Comparison of ENCODE assay signal across 7 cellular contexts in the genomic region with DNA sequence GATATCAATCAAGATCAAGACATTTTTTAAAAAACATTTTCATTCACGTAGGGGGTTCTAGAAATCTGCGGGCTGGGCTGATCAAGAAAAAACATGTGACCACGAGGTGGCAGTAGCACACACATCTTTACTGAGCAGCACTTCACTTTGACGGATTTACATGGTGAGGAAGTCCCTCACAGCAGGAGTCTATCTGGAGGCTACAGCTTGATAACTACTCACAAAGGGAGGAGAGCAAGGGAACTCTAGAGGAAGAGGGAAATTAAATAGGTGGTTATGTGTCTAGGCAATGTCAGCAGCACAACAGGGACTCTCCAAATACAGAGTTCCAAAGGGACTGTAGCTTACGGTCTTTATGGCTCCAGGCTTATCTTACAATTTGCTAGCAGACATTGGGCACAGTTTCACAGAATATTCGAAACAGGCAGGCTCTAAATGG.
DNase-seq lines count a peak whose midpoint lies in the region; ATAC-seq and TF ChIP-seq lines count a peak whose summit lies in the region.

No MANE protein-coding gene starts in this region.

- no peaks in the 10 kb centered on the region for H3K9me3 ChIP-seq in testis

- no peak overlapping the region for H3K4me3 ChIP-seq in testis

- H3K4me3 Mint-ChIP-seq in activated CD4-positive, alpha-beta memory T cell treated with anti-CD3 and anti-CD28 coated beads, Interleukin-2, amount 10 ng/mL, durations not matched to agents 7 days and 5 days: no peak overlapping the region

- peak in 2 of 3 experiments; percentile 35 to 42 for TF ChIP-seq CTCF in testis (IDR thresholded peaks at IDR 0.05)

- H3K27me3 Mint-ChIP-seq in activated CD4-positive, alpha-beta memory T cell treated with anti-CD3 and anti-CD28 coated beads, Interleukin-2, amount 10 ng/mL, durations not matched to agents 7 days and 5 days: no peaks in the 10 kb centered on the region

- H3K27ac ChIP-seq in testis: no peak overlapping the region

- no peaks in the 10 kb centered on the region for H3K4me1 Mint-ChIP-seq in activated CD4-positive, alpha-beta memory T cell treated with anti-CD3 and anti-CD28 coated beads, Interleukin-2, amount 10 ng/mL, durations not matched to agents 7 days and 5 days

- DNase-seq in GF-D8 (lab: John Stamatoyannopoulos, UW): peak; percentile 33
- peak; percentile 63 to 71 for DNase-seq in NCI-H446 (lab: John Stamatoyannopoulos, UW)
- DNase-seq in activated CD4-positive, alpha-beta memory T cell treated with anti-CD3 and anti-CD28 coated beads, Interleukin-2, amount 10 ng/mL, durations not matched to agents 7 days and 5 days: peak; percentile 37
- peak; percentile 86 for DNase-seq in iPS-NIHi11 (ENCODE audit: low spot score)
- DNase-seq in testis: peak; percentile 77

- CTCF ChIA-PET in activated CD4-positive, alpha-beta memory T cell treated with anti-CD3 and anti-CD28 coated beads, Interleukin-2, amount 10 ng/mL, durations not matched to agents 7 days and 5 days (lab: Charles Lee): interaction anchor here (0.8 to 1.3 kb wide), 3 partner anchors 18 to 382 kb away, joined by 3 to 4 read pairs (median 3); no protein-coding TSS in a partner anchor

- POLR2A ChIA-PET in activated CD4-positive, alpha-beta memory T cell treated with anti-CD3 and anti-CD28 coated beads, Interleukin-2, amount 10 ng/mL, durations not matched to agents 7 days and 5 days (lab: Charles Lee): no interaction called here

- H3K27me3 ChIP-seq in testis: no peaks in the 10 kb centered on the region

- intact Hi-C loops in testis (cut with DNase I; ENCODE audit: low total_unique reads): no loop called here

- no peaks in the 10 kb centered on the region for H3K4me1 ChIP-seq in testis

- no peaks in the 10 kb centered on the region for H3K9me3 Mint-ChIP-seq in activated CD4-positive, alpha-beta memory T cell treated with anti-CD3 and anti-CD28 coated beads, Interleukin-2, amount 10 ng/mL, durations not matched to agents 7 days and 5 days

- TF ChIP-seq POLR2A in testis (IDR thresholded peaks at IDR 0.05): no peak

- no peaks in the 10 kb centered on the region for H3K36me3 Mint-ChIP-seq in activated CD4-positive, alpha-beta memory T cell treated with anti-CD3 and anti-CD28 coated beads, Interleukin-2, amount 10 ng/mL, durations not matched to agents 7 days and 5 days (ENCODE audit: low read depth)

- no peaks in the 10 kb centered on the region for H3K36me3 ChIP-seq in testis (ENCODE audit: low read depth, missing control alignments)

- WGBS in testis, 2 donors: 41 to 45% methylated on average over 6 of the region's 6 CpGs

- no peak overlapping the region for H3K27ac Mint-ChIP-seq in activated CD4-positive, alpha-beta memory T cell treated with anti-CD3 and anti-CD28 coated beads, Interleukin-2, amount 10 ng/mL, durations not matched to agents 7 days and 5 days

- ATAC-seq in GM19467 (IDR thresholded peaks at IDR 0.05; ENCODE audit: unreplicated experiment): peak; percentile 94
- peak; percentile 94 for ATAC-seq in HG03469 (IDR thresholded peaks at IDR 0.05; ENCODE audit: unreplicated experiment)

Comparison
In these comparisons a context has a peak if more than half of its experiments do, and no peak if none do; other contexts are left out.
1. DNase-seq: peak in every context shown above with its lines; median percentile 86 in iPS-NIHi11; 77 in testis; 67 in NCI-H446; 37 in activated CD4-positive, alpha-beta memory T cell treated with anti-CD3 and anti-CD28 coated beads, Interleukin-2, amount 10 ng/mL, durations not matched to agents 7 days and 5 days; 33 in GF-D8.